In genomic region chrX:153744210-153745066, GRCh38 we compare ENCODE assay signal across 7 cellular contexts. TPM values are rescaled to one million over a fixed set of nuclear protein-coding genes. Genes with fewer than 3 reads are reported as not detected.
A peak's percentile ranks its signal among the peaks of the same experiment; 100 is the strongest.
DNase-seq lines count a peak whose midpoint lies in the region; ATAC-seq and TF ChIP-seq lines count a peak whose summit lies in the region.
"Had no signal": no experiment of that assay in that cellular context is flagged by ENCODE, and none has a peak within 500 bp of the region (broad histone marks: within the 10 kb centered on the region; RNA-seq: fewer than 3 reads in every experiment).

No MANE protein-coding gene starts in this region.

- peak overlapping the region; percentile 26 to 89 (median 70) for H3K27ac ChIP-seq in adrenal gland

- H3K36me3 Mint-ChIP-seq in naive B cell = no peaks in the 10 kb centered on the region

- no peak for TF ChIP-seq POLR2A in adrenal gland (IDR thresholded peaks at IDR 0.05)

- H3K36me3 ChIP-seq in adrenal gland (replicated peaks in 1 of 2) = no peaks in the 10 kb centered on the region

- peaks cover 0 to 1% (median 0%) of the 10 kb centered on the region in 7 donors for H3K9me3 Mint-ChIP-seq in naive B cell

- H3K4me3 ChIP-seq in GM12864 (ENCODE audit: low read depth, low read length) (no peak overlapping the region), adrenal gland (peak overlapping the region in 1 of 4 donors; percentile 10)

- peaks cover 9 to 36% (median 27%) of the 10 kb centered on the region in 3 donors for H3K4me1 Mint-ChIP-seq in naive B cell

- intact Hi-C loops in adrenal gland (cut with DNase I) = no loop called here

- ATAC-seq in naive B cell (ENCODE audit: low read depth in 2 of 2) = no peak
- no peak for ATAC-seq in GM19397 (IDR thresholded peaks at IDR 0.05; ENCODE audit: unreplicated experiment)

- TF ChIP-seq CTCF in GM12864 (IDR thresholded peaks at IDR 0.05; ENCODE audit: low read depth, low read length, missing control alignments) (peak; percentile 25), adrenal gland (IDR thresholded peaks at IDR 0.05) (no peak)

- H3K27me3 Mint-ChIP-seq in naive B cell = peaks cover 0 to 6% (median 0%) of the 10 kb centered on the region in 3 donors

- no peaks in the 10 kb centered on the region for H3K9me3 ChIP-seq in adrenal gland (replicated peaks in 1 of 3)

- peak overlapping the region in 6 of 8 donors; percentile 40 to 78 (median 58) for H3K4me3 Mint-ChIP-seq in naive B cell

- no peaks in the 10 kb centered on the region for H3K27me3 ChIP-seq in adrenal gland

- peak overlapping the region in 2 of 6 donors; percentile 62 to 71 for H3K27ac Mint-ChIP-seq in naive B cell

- no peak for DNase-seq in GM12864 (ENCODE audit: low read depth)
- DNase-seq in adrenal gland = peak in 5 of 7 donors; percentile 31 to 65 (median 44)
- DNase-seq in naive B cell = no peak
- DNase-seq in GM19238 (ENCODE audit: insufficient read length, low spot score) = no peak
- DNase-seq in activated CD4-positive, alpha-beta T cell treated with anti-CD3 and anti-CD28 coated beads, Interleukin-2, amount 50 U/mL, for 48 hours = no peak
- DNase-seq: cortex of kidney had no signal

- peaks cover 0 to 5% of the 10 kb centered on the region in 2 donors for H3K4me1 ChIP-seq in adrenal gland (replicated peaks in 1 of 2)

- 16 to 39% (median 24%) methylated on average over 1 to 38 of the region's 38 CpGs for WGBS in adrenal gland, 4 donors

RNA-seq across cellular contexts. Expression of gene PLXNB3, which starts 19.6 kb away (rescaled TPM):
- 100 to 1,000 TPM in 1 of 8 donors, 10 to 100 TPM in 7; 31.2 to 103 (median 41.4) TPM for total RNA-seq in adrenal gland
- polyA plus RNA-seq in adrenal gland = 100 to 1,000 TPM in 1 of 3 donors, 10 to 100 TPM in 2; 21.7 to 119 (median 87.3) TPM
- under 1 TPM in 1 of 6 donors, not detected in 5; 0.71 TPM for polyA plus RNA-seq in naive B cell (ENCODE audit: low read depth in 6 of 6)

RNA-seq across cellular contexts. Expression of gene ABCD1, which starts 19.8 kb away (rescaled TPM):
- total RNA-seq in adrenal gland = 10 to 100 TPM; 36.5 to 78.0 (median 53.4) TPM
- polyA plus RNA-seq in adrenal gland (10 to 100 TPM; 29.7 to 58.6 (median 42.3) TPM), naive B cell (ENCODE audit: low read depth in 6 of 6) (1 to 10 TPM; 2.2 to 6.2 (median 5.2) TPM)

RNA-seq across cellular contexts. Expression of gene BCAP31, which starts 20.3 kb away (rescaled TPM):
- total RNA-seq in adrenal gland = 100 to 1,000 TPM; 168 to 343 (median 277) TPM
- 100 to 1,000 TPM; 121 to 274 (median 218) TPM for polyA plus RNA-seq in adrenal gland
- 100 to 1,000 TPM; 228 to 369 (median 252) TPM for polyA plus RNA-seq in naive B cell (ENCODE audit: low read depth in 6 of 6)

RNA-seq across cellular contexts. Expression of gene SRPK3, which starts 36.4 kb away (rescaled TPM):
- total RNA-seq in adrenal gland = 1 to 10 TPM in 4 of 8 donors, under 1 TPM in 3, not detected in 1; 0.14 to 2.9 (median 1.2) TPM
- 10 to 100 TPM in 1 of 3 donors, 1 to 10 TPM in 1, under 1 TPM in 1; 0.31 to 20.5 (median 4.9) TPM for polyA plus RNA-seq in adrenal gland
- under 1 TPM in 1 of 6 donors, not detected in 5; 0.08 TPM for polyA plus RNA-seq in naive B cell (ENCODE audit: low read depth in 6 of 6)

RNA-seq across cellular contexts. Expression of gene IDH3G, which starts 49.7 kb away (rescaled TPM):
- total RNA-seq in adrenal gland = 100 to 1,000 TPM in 2 of 8 donors, 10 to 100 TPM in 6; 75.8 to 144 (median 85.2) TPM
- 100 to 1,000 TPM in 2 of 3 donors, 10 to 100 TPM in 1; 73.9 to 112 (median 111) TPM for polyA plus RNA-seq in adrenal gland
- 100 to 1,000 TPM in 1 of 6 donors, 10 to 100 TPM in 5; 78.9 to 112 (median 94.3) TPM for polyA plus RNA-seq in naive B cell (ENCODE audit: low read depth in 6 of 6)

Comparison
In these comparisons a context has a peak if more than half of its experiments do, and no peak if none do; other contexts are left out.
1. DNase-seq: peak in adrenal gland (5 of 7); none in GM12864 (single experiment), naive B cell (single experiment), GM19238 (single experiment) and activated CD4-positive, alpha-beta T cell treated with anti-CD3 and anti-CD28 coated beads, Interleukin-2, amount 50 U/mL, for 48 hours (0 of 2).
2. RNA of gene PLXNB3, which starts 19.6 kb away (polyA plus RNA-seq): 21.7 to 119 TPM in adrenal gland; 0.71 TPM in naive B cell; every median in the first group is over 10 times any median in the second.
3. RNA of gene ABCD1, which starts 19.8 kb away (polyA plus RNA-seq): 29.7 to 58.6 TPM in adrenal gland; 2.2 to 6.2 TPM in naive B cell; every median in the first group is over 4 times any median in the second.